Comparison of ENCODE assay signal across 25 cellular contexts in the genomic region with DNA sequence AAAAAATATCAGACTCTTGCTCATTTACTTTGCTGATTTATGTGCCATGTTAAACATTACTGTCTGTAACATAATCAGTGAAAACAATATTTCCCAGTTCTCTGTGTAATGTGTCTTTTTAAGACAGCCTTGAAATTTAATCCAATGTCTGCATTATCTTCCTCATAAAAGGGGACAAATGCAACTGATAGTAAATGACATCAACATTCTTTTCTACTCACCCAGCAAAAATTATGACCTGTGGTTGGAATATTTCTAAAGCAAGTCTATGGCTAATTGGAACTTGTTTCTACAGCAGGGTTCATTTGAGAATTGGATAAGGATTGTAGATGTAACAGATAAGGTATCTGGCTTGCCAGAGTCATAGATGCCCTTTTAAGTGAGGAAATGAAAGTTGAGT. TPM values are rescaled to one million over a fixed set of nuclear protein-coding genes. Genes with fewer than 3 reads are reported as not detected.
A peak's percentile ranks its signal among the peaks of the same experiment; 100 is the strongest.
DNase-seq lines count a peak whose midpoint lies in the region; ATAC-seq and TF ChIP-seq lines count a peak whose summit lies in the region.
"Had no signal": no experiment of that assay in that cellular context is flagged by ENCODE, and none has a peak within 500 bp of the region (broad histone marks: within the 10 kb centered on the region; RNA-seq: fewer than 3 reads in every experiment).

No MANE protein-coding gene starts in this region.

- dilution Hi-C loops in mammary epithelial cell (cut with HindIII; ENCODE audit: low sequenced_read_pairs), result loop anchor here (25.0 kb wide), 1 partner anchor 291 kb away; no protein-coding TSS in a partner anchor

- H3K79me2 ChIP-seq in mammary epithelial cell (ENCODE audit: insufficient read depth, low read length), result no peaks in the 10 kb centered on the region
- H3K79me2 ChIP-seq: hepatocyte had no signal

- no peaks in the 10 kb centered on the region for H3K4me1 ChIP-seq in mammary epithelial cell (ENCODE audit: insufficient read depth, low read length)
- H3K4me1 ChIP-seq: SJCRH30 had no signal

- no peaks in the 10 kb centered on the region for H4K20me1 ChIP-seq in mammary epithelial cell (ENCODE audit: insufficient read depth, low read length)

- no peak overlapping the region for H3K4me3 Mint-ChIP-seq in MCF 10A (ENCODE audit: unreplicated experiment)
- no peak overlapping the region for H3K4me3 Mint-ChIP-seq in activated CD4-positive, alpha-beta T cell treated with anti-CD3 and anti-CD28 coated beads, Interleukin-2, amount 10 ng/mL, durations not matched to agents 7 days and 5 days
- H3K4me3 Mint-ChIP-seq: H9 had no signal

- H3K27me3 ChIP-seq in mammary epithelial cell (ENCODE audit: insufficient read depth, low read length), result no peaks in the 10 kb centered on the region
- H3K27me3 ChIP-seq: hepatocyte, SJCRH30, upper lobe of left lung had no signal

- in situ Hi-C loops in mammary epithelial cell (cut with MboI; ENCODE audit: low sequenced_read_pairs in 2 of 2), result loop anchor here in 1 of 2 donors (25.0 kb wide), 1 partner anchor 1591 kb away; the partner anchor contains the start of gene MEIS1

- H3K36me3 Mint-ChIP-seq in MCF 10A (ENCODE audit: insufficient read depth, unreplicated experiment), result no peaks in the 10 kb centered on the region
- no peaks in the 10 kb centered on the region for H3K36me3 Mint-ChIP-seq in activated CD4-positive, alpha-beta T cell treated with anti-CD3 and anti-CD28 coated beads, Interleukin-2, amount 10 ng/mL, durations not matched to agents 7 days and 5 days (ENCODE audit: low read depth)

- intact Hi-C loops in mammary epithelial cell (cut with micrococcal nuclease) (no loop called here), MCF 10A (cut with micrococcal nuclease) (loop anchor here (5.0 kb wide), 1 partner anchor 311 kb away; no protein-coding TSS in a partner anchor)

- no peaks in the 10 kb centered on the region for H3K36me3 ChIP-seq in mammary epithelial cell (ENCODE audit: insufficient read depth, low read length)
- H3K36me3 ChIP-seq: SJCRH30, upper lobe of left lung had no signal

- H3K9me3 ChIP-seq in mammary epithelial cell (replicated peaks; ENCODE audit: insufficient read depth, low read length), result no peaks in the 10 kb centered on the region
- H3K9me3 ChIP-seq: SJCRH30, upper lobe of left lung had no signal

- no peak for TF ChIP-seq CTCF in mammary epithelial cell (conservative IDR thresholded peaks at IDR 0.05 in 1 of 2, IDR thresholded peaks at IDR 0.05 in 1 of 2; ENCODE audit: extremely low read depth in 1 of 2, insufficient read depth in 1 of 2, low read depth in 1 of 2, low read length in 2 of 2)
- TF ChIP-seq CTCF in MCF 10A (IDR thresholded peaks at IDR 0.05; ENCODE audit: unreplicated experiment), result no peak
- no peak for TF ChIP-seq CTCF in fibroblast of the aortic adventitia (IDR thresholded peaks at IDR 0.05; ENCODE audit: insufficient read depth, low read length)

- no peak overlapping the region for H3K4me2 ChIP-seq in mammary epithelial cell (ENCODE audit: insufficient read depth, low read depth, low read length)
- H3K4me2 ChIP-seq: hepatocyte had no signal

- BruUV-seq in mammary epithelial cell (replicated peaks; lab: Mats Ljungman, UMichigan), result no TSS peak
- BruUV-seq in MCF 10A (replicated peaks; lab: Mats Ljungman, UMichigan), result no TSS peak

- DNase-seq in mammary epithelial cell (peak; percentile 5), MCF 10A (ENCODE audit: unreplicated experiment) (no peak), NCI-H69 (lab: John Stamatoyannopoulos, UW) (peak; percentile 6), fibroblast of the aortic adventitia (ENCODE audit: low read depth) (peak; percentile 27), DMS 273 (lab: John Stamatoyannopoulos, UW; ENCODE audit: unreplicated experiment) (no peak)
- no peak for DNase-seq in activated CD4-positive, alpha-beta T cell treated with anti-CD3 and anti-CD28 coated beads, Interleukin-2, amount 10 ng/mL, durations not matched to agents 7 days and 5 days
- DNase-seq: 8988T; activated CD4-positive, alpha-beta T cell treated with anti-CD3 and anti-CD28 coated beads, Interleukin-2, amount 50 U/mL, for 4 hours; activated gamma-delta T cell; amygdala; caudate nucleus; foreskin melanocyte; H9; kidney; MM.1S; NCI-H1436 treated with DMSO at 0.1 percent for 48 hours; NCI-H2171 treated with DMSO at 0.1 percent for 48 hours; right cardiac atrium; stimulated activated CD8-positive, alpha-beta memory T cell treated with anti-CD3 and anti-CD28 coated beads, Interleukin-4, amount 100 ng/mL, for 48 hours; upper lobe of left lung had no signal

- CTCF ChIA-PET in mammary epithelial cell (lab: Charles Lee; ENCODE audit: low non-redundant PET) (no interaction called here), MCF 10A (lab: Yijun Ruan, JAX) (no interaction called here)
- CTCF ChIA-PET in activated CD4-positive, alpha-beta T cell treated with anti-CD3 and anti-CD28 coated beads, Interleukin-2, amount 10 ng/mL, durations not matched to agents 7 days and 5 days (lab: Charles Lee), result no interaction called here

- H3K27me3 Mint-ChIP-seq in MCF 10A (ENCODE audit: insufficient read depth, unreplicated experiment), result no peaks in the 10 kb centered on the region
- H3K27me3 Mint-ChIP-seq in activated CD4-positive, alpha-beta T cell treated with anti-CD3 and anti-CD28 coated beads, Interleukin-2, amount 10 ng/mL, durations not matched to agents 7 days and 5 days, result peaks cover 25% of the 10 kb centered on the region

- POLR2A ChIA-PET in MCF 10A (lab: Yijun Ruan, JAX), result interaction anchor here (0.7 kb wide), 1 partner anchor 19 kb away, joined by 3 read pairs; no protein-coding TSS in a partner anchor
- POLR2A ChIA-PET in activated CD4-positive, alpha-beta T cell treated with anti-CD3 and anti-CD28 coated beads, Interleukin-2, amount 10 ng/mL, durations not matched to agents 7 days and 5 days (lab: Charles Lee), result no interaction called here

- peaks cover 5% of the 10 kb centered on the region for H3K4me1 Mint-ChIP-seq in MCF 10A (ENCODE audit: insufficient read depth, unreplicated experiment)
- H3K4me1 Mint-ChIP-seq in activated CD4-positive, alpha-beta T cell treated with anti-CD3 and anti-CD28 coated beads, Interleukin-2, amount 10 ng/mL, durations not matched to agents 7 days and 5 days, result no peaks in the 10 kb centered on the region

- H3K4me3 ChIP-seq in mammary epithelial cell (replicated peaks in 1 of 3; ENCODE audit: insufficient read depth in 1 of 3, low read depth in 2 of 3, low read length in 3 of 3) (no peak overlapping the region), fibroblast of the aortic adventitia (ENCODE audit: low read depth, low read length) (no peak overlapping the region)
- H3K4me3 ChIP-seq: hepatocyte, SJCRH30, upper lobe of left lung had no signal

- H3K27ac ChIP-seq in mammary epithelial cell (ENCODE audit: insufficient read depth, low read depth, low read length), result no peak overlapping the region
- H3K27ac ChIP-seq: hepatocyte, SJCRH30, upper lobe of left lung had no signal

- peak overlapping the region; percentile 38 for H2AFZ ChIP-seq in mammary epithelial cell (ENCODE audit: low read depth, low read length)
- H2AFZ ChIP-seq: hepatocyte had no signal

- ATAC-seq in GM19324 (IDR thresholded peaks at IDR 0.05; ENCODE audit: low FRiP score, unreplicated experiment) (no peak), GM21447 (IDR thresholded peaks at IDR 0.05; ENCODE audit: unreplicated experiment) (no peak)
- ATAC-seq: HepG2, right cardiac atrium had no signal

- no peaks in the 10 kb centered on the region for H3K9me3 Mint-ChIP-seq in MCF 10A (ENCODE audit: unreplicated experiment)
- no peaks in the 10 kb centered on the region for H3K9me3 Mint-ChIP-seq in activated CD4-positive, alpha-beta T cell treated with anti-CD3 and anti-CD28 coated beads, Interleukin-2, amount 10 ng/mL, durations not matched to agents 7 days and 5 days

- no peak overlapping the region for H3K27ac Mint-ChIP-seq in MCF 10A (ENCODE audit: low read depth, unreplicated experiment)
- H3K27ac Mint-ChIP-seq in activated CD4-positive, alpha-beta T cell treated with anti-CD3 and anti-CD28 coated beads, Interleukin-2, amount 10 ng/mL, durations not matched to agents 7 days and 5 days, result no peak overlapping the region
- H3K27ac Mint-ChIP-seq: H9 had no signal

- no peak overlapping the region for H3K9ac ChIP-seq in mammary epithelial cell (ENCODE audit: insufficient read depth, low read length)

RNA-seq across cellular contexts. Expression of gene C1D, which starts 34.8 kb away (rescaled TPM):
- 10 to 100 TPM; 19.3 to 22.7 TPM for total RNA-seq in mammary epithelial cell
- polyA plus RNA-seq in mammary epithelial cell, result 25.3 TPM
- 10.9 TPM for polyA minus RNA-seq in mammary epithelial cell
- total RNA-seq in MCF 10A (2022), result 17.4 and 22.4 TPM in 2 replicates
- 43.0 and 105 TPM in 2 replicates for total RNA-seq in fibroblast of the aortic adventitia (ENCODE audit: low replicate concordance)
- 10 to 100 TPM; 14.6 to 14.7 TPM for total RNA-seq in activated CD4-positive, alpha-beta T cell treated with anti-CD3 and anti-CD28 coated beads, Interleukin-2, amount 10 ng/mL, durations not matched to agents 7 days and 5 days

Comparison
In these comparisons a context has a peak if more than half of its experiments do, and no peak if none do; other contexts are left out.
1. DNase-seq: peak in mammary epithelial cell (single experiment), NCI-H69 (single experiment) and fibroblast of the aortic adventitia (single experiment); none in MCF 10A (single experiment), activated CD4-positive, alpha-beta T cell treated with anti-CD3 and anti-CD28 coated beads, Interleukin-2, amount 10 ng/mL, durations not matched to agents 7 days and 5 days (single experiment) and DMS 273 (single experiment).